17 cellular contexts compared by ENCODE assay signal in genomic region chr3:51338632-51339031, GRCh38. TPM values are rescaled to one million over a fixed set of nuclear protein-coding genes. Genes with fewer than 3 reads are reported as not detected.
DNase-seq lines count a peak whose midpoint lies in the region; ATAC-seq lines count a peak whose summit lies in the region.
"Had no signal": no experiment of that assay in that cellular context is flagged by ENCODE, and none has a peak within 500 bp of the region (broad histone marks: within the 10 kb centered on the region; RNA-seq: fewer than 3 reads in every experiment).

No MANE protein-coding gene starts in this region.

- ATAC-seq in GM18870 (IDR thresholded peaks at IDR 0.05; ENCODE audit: unreplicated experiment) (no peak), HG03521 (IDR thresholded peaks at IDR 0.05; ENCODE audit: unreplicated experiment) (no peak)
- ATAC-seq: heart left ventricle had no signal

- DNase-seq in NCI-H1105 treated with DMSO at 0.1 percent for 48 hours (lab: John Stamatoyannopoulos, UW) (peak; percentile 2), NCI-H1105 (lab: John Stamatoyannopoulos, UW) (no peak), NCI-H2029 (lab: John Stamatoyannopoulos, UW) (peak; percentile 52), cerebellar cortex (ENCODE audit: low spot score) (peak; percentile 87), renal cortical epithelial cell (ENCODE audit: low read depth) (peak; percentile 10), NCI-H748 treated with DMSO at 0.1 percent for 48 hours (lab: John Stamatoyannopoulos, UW) (no peak)
- DNase-seq: activated CD4-positive, alpha-beta T cell treated with anti-CD3 and anti-CD28 coated beads for 48 hours; anterior cingulate cortex; CD8-positive, alpha-beta memory T cell; central memory CD4-positive, alpha-beta T cell; DMS79 treated with DMSO at 0.1 percent for 48 hours; heart left ventricle; Kasumi-1; NCI-H446 treated with DMSO at 0.1 percent for 48 hours; Peyer's patch had no signal

RNA-seq across cellular contexts. Expression of gene MANF, which starts 46.5 kb away (rescaled TPM):
- 51.6 and 201 TPM in 2 replicates for total RNA-seq in renal cortical epithelial cell

RNA-seq across cellular contexts. Expression of gene RBM15B, which starts 52.5 kb away (rescaled TPM):
- 23.6 and 37.4 TPM in 2 replicates for total RNA-seq in renal cortical epithelial cell

Comparison
In these comparisons a context has a peak if more than half of its experiments do, and no peak if none do; other contexts are left out.
1. DNase-seq: peak in NCI-H1105 treated with DMSO at 0.1 percent for 48 hours (single experiment), NCI-H2029 (single experiment), cerebellar cortex (single experiment) and renal cortical epithelial cell (single experiment); none in NCI-H1105 (single experiment) and NCI-H748 treated with DMSO at 0.1 percent for 48 hours (single experiment).